ENCODE assay signal across 8 cellular contexts in the genomic region with DNA sequence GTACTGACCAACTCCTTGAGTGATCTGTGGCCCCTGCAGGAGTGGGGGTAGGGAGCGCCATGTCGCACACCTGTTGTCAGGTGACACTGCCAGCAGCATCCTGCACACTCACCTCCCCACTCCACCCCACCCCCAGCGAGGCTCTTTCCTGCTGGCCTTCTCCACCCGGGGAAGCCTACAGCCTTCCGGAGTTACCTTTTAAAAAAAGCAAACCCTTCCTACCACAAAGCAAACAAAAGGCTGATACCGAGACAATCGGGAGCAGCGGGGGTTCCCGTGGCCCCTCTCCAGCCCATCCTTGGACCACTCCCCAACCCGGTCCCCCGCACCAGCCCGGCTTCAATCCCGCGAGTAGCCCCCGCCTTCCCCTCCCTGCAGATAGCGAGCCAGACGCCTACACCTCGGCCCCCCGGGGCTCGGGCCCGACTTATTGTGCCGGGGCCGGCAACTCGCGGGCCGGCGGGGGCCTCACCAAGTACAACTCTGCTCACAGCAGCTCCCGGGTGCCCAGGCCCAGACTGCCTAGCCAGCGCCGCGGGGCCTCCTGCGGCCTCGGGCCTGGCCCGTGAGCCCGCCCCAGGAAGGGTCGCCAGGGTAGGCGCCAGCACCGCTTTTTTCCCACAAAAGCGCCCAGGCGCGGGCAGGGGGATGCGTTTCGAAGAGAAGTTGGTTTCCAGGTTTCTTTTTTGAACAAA. TPM values are rescaled to one million over a fixed set of nuclear protein-coding genes. Genes with fewer than 3 reads are reported as not detected.
DNase-seq lines count a peak whose midpoint lies in the region; ATAC-seq and TF ChIP-seq lines count a peak whose summit lies in the region.

No MANE protein-coding gene starts in this region.

- H3K36me3 ChIP-seq in esophagus squamous epithelium = peaks cover 0 to under 1% (median 0%) of the 10 kb centered on the region in 3 donors
- H3K36me3 ChIP-seq in neuron (ENCODE audit: insufficient read depth, low read length) = peaks cover 3% of the 10 kb centered on the region
- H3K36me3 ChIP-seq in uterus = no peaks in the 10 kb centered on the region

- TF ChIP-seq CTCF in GM10266 (IDR thresholded peaks at IDR 0.05; ENCODE audit: control insufficient read depth, insufficient read depth, low read depth, missing control alignments) (no peak), esophagus squamous epithelium (IDR thresholded peaks at IDR 0.05) (no peak), uterus (IDR thresholded peaks at IDR 0.05) (no peak)

- H3K27me3 Mint-ChIP-seq in activated CD8-positive, alpha-beta T cell treated with anti-CD3 and anti-CD28 coated beads, Interleukin-2, amount 10 ng/mL, durations not matched to agents 7 days and 5 days (ENCODE audit: low read depth) = peaks cover 13% of the 10 kb centered on the region

- H3K27ac Mint-ChIP-seq in activated CD8-positive, alpha-beta T cell treated with anti-CD3 and anti-CD28 coated beads, Interleukin-2, amount 10 ng/mL, durations not matched to agents 7 days and 5 days = peak overlapping the region; percentile 88

- no peaks in the 10 kb centered on the region for H3K27me3 ChIP-seq in esophagus squamous epithelium
- no peaks in the 10 kb centered on the region for H3K27me3 ChIP-seq in neuron (ENCODE audit: insufficient read depth, low read length)
- no peaks in the 10 kb centered on the region for H3K27me3 ChIP-seq in uterus

- intact Hi-C loops in esophagus squamous epithelium (cut with DNase I) = no loop called here
- intact Hi-C loops in uterus (cut with DNase I; ENCODE audit: low total_unique reads) = no loop called here

- H3K9me3 Mint-ChIP-seq in activated CD8-positive, alpha-beta T cell treated with anti-CD3 and anti-CD28 coated beads, Interleukin-2, amount 10 ng/mL, durations not matched to agents 7 days and 5 days (ENCODE audit: insufficient read depth) = no peaks in the 10 kb centered on the region

- H2AFZ ChIP-seq in neuron (ENCODE audit: low read depth, low read length) = peak overlapping the region; percentile 98

- POLR2A ChIA-PET in HEK293T (lab: Yijun Ruan, JAX) = interaction anchor here (1.4 kb wide), 1 partner anchor 14 kb away, joined by 3 read pairs; no protein-coding TSS in a partner anchor
- POLR2A ChIA-PET in activated CD8-positive, alpha-beta T cell treated with anti-CD3 and anti-CD28 coated beads, Interleukin-2, amount 10 ng/mL, durations not matched to agents 7 days and 5 days (lab: Charles Lee) = interaction anchor here (1.6 kb wide), 1 partner anchor 26 kb away, joined by 3 read pairs; no protein-coding TSS in a partner anchor

- peak overlapping the region; percentile 88 for H3K4me3 Mint-ChIP-seq in activated CD8-positive, alpha-beta T cell treated with anti-CD3 and anti-CD28 coated beads, Interleukin-2, amount 10 ng/mL, durations not matched to agents 7 days and 5 days

- TF ChIP-seq POLR2A in esophagus squamous epithelium (IDR thresholded peaks at IDR 0.05) = peak in 1 of 4 donors; percentile 25
- no peak for TF ChIP-seq POLR2A in uterus (IDR thresholded peaks at IDR 0.05)

- H3K36me3 Mint-ChIP-seq in activated CD8-positive, alpha-beta T cell treated with anti-CD3 and anti-CD28 coated beads, Interleukin-2, amount 10 ng/mL, durations not matched to agents 7 days and 5 days (ENCODE audit: low read depth) = peaks cover 28% of the 10 kb centered on the region

- peaks cover 39 to 66% (median 51%) of the 10 kb centered on the region in 3 donors for H3K4me1 ChIP-seq in esophagus squamous epithelium
- peaks cover 32% of the 10 kb centered on the region for H3K4me1 ChIP-seq in neuron (ENCODE audit: insufficient read depth, low read length)
- peaks cover 0 to 11% of the 10 kb centered on the region in 2 donors for H3K4me1 ChIP-seq in uterus

- H3K27ac ChIP-seq in esophagus squamous epithelium (peak overlapping the region; percentile 93 to 98 (median 96)), uterus (peak overlapping the region; percentile 84 to 93)

- H3K4me3 ChIP-seq in esophagus squamous epithelium (peak overlapping the region; percentile 73 to 97 (median 92)), neuron (ENCODE audit: low read length) (peak overlapping the region; percentile 95), uterus (peak overlapping the region; percentile 68 to 69)

- DNase-seq in GM10266 (ENCODE audit: extremely low spot score) = peak; percentile 54
- DNase-seq in HEK293T (ENCODE audit: extremely low spot score) = peak; percentile 48
- peak; percentile 83 for DNase-seq in NCI-H2029 (lab: John Stamatoyannopoulos, UW)
- peak; percentile 70 for DNase-seq in activated CD8-positive, alpha-beta T cell treated with anti-CD3 and anti-CD28 coated beads, Interleukin-2, amount 10 ng/mL, durations not matched to agents 7 days and 5 days
- DNase-seq in esophagus squamous epithelium (lab: John Stamatoyannopoulos, UW) = no peak
- peak in 1 of 2 donors; percentile 35 for DNase-seq in uterus
- DNase-seq in CD1c-positive myeloid dendritic cell (ENCODE audit: extremely low spot score) = no peak

- ATAC-seq in activated CD8-positive, alpha-beta T cell treated with anti-CD3 and anti-CD28 coated beads, Interleukin-2, amount 10 ng/mL, durations not matched to agents 7 days and 5 days = peak; percentile 46

- CTCF ChIA-PET in HEK293T (lab: Yijun Ruan, JAX) = no interaction called here
- CTCF ChIA-PET in activated CD8-positive, alpha-beta T cell treated with anti-CD3 and anti-CD28 coated beads, Interleukin-2, amount 10 ng/mL, durations not matched to agents 7 days and 5 days (lab: Charles Lee) = no interaction called here

- H3K9me3 ChIP-seq in esophagus squamous epithelium (no peaks in the 10 kb centered on the region), neuron (ENCODE audit: low read length) (no peaks in the 10 kb centered on the region), uterus (no peaks in the 10 kb centered on the region)

- H3K4me1 Mint-ChIP-seq in activated CD8-positive, alpha-beta T cell treated with anti-CD3 and anti-CD28 coated beads, Interleukin-2, amount 10 ng/mL, durations not matched to agents 7 days and 5 days (ENCODE audit: low read depth) = peaks cover 56% of the 10 kb centered on the region

- 0 to 3% methylated on average over 4 to 5 of the region's 43 CpGs for WGBS in esophagus squamous epithelium, 2 donors

TF ChIP-seq in HEK293T, 16 proteins besides CTCF, POLR2A, EP300 and RAD21:
- TF ChIP-seq ELF4 (IDR thresholded peaks at IDR 0.05) (no peak), ZNF384 (IDR thresholded peaks at IDR 0.05) (no peak), FOXA1 (IDR thresholded peaks at IDR 0.05) (no peak), CTBP1 (IDR thresholded peaks at IDR 0.05; ENCODE audit: borderline replicate concordance) (no peak), SUZ12 (IDR thresholded peaks at IDR 0.05) (no peak), LEF1 (IDR thresholded peaks at IDR 0.05; ENCODE audit: borderline replicate concordance) (no peak), BHLHE40 (IDR thresholded peaks at IDR 0.05; ENCODE audit: borderline replicate concordance) (no peak), FOXK2 (IDR thresholded peaks at IDR 0.05) (no peak), HDGF (IDR thresholded peaks at IDR 0.05; ENCODE audit: borderline replicate concordance) (no peak), SP1 (IDR thresholded peaks at IDR 0.05) (no peak), L3MBTL2 (conservative IDR thresholded peaks at IDR 0.05) (no peak; the same call in 1 of the 2 replicates), ARNT (IDR thresholded peaks at IDR 0.05) (no peak), FOXM1 (IDR thresholded peaks at IDR 0.05; ENCODE audit: borderline replicate concordance) (no peak), NFRKB (IDR thresholded peaks at IDR 0.05) (no peak)
- TF ChIP-seq, protein P1, sequence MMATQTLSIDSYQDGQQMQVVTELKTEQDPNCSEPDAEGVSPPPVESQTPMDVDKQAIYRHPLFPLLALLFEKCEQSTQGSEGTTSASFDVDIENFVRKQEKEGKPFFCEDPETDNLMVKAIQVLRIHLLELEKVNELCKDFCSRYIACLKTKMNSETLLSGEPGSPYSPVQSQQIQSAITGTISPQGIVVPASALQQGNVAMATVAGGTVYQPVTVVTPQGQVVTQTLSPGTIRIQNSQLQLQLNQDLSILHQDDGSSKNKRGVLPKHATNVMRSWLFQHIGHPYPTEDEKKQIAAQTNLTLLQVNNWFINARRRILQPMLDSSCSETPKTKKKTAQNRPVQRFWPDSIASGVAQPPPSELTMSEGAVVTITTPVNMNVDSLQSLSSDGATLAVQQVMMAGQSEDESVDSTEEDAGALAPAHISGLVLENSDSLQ (IDR thresholded peaks at IDR 0.05) = no peak

RNA-seq across cellular contexts. Expression of a gene that starts 0.7 kb away (rescaled TPM):
- 100 to 1,000 TPM; 328 to 332 TPM for total RNA-seq in activated CD8-positive, alpha-beta T cell treated with anti-CD3 and anti-CD28 coated beads, Interleukin-2, amount 10 ng/mL, durations not matched to agents 7 days and 5 days
- total RNA-seq in esophagus squamous epithelium (100 to 1,000 TPM; 278 to 355 (median 319) TPM), uterus (100 to 1,000 TPM; 121 to 200 (median 141) TPM)

RNA-seq across cellular contexts. Expression of a gene that starts 48.8 kb away (rescaled TPM):
- not detected for total RNA-seq in activated CD8-positive, alpha-beta T cell treated with anti-CD3 and anti-CD28 coated beads, Interleukin-2, amount 10 ng/mL, durations not matched to agents 7 days and 5 days
- under 1 TPM in 2 of 4 donors, not detected in 2; 0.44 to 0.57 TPM for total RNA-seq in esophagus squamous epithelium
- total RNA-seq in uterus = not detected

RNA-seq across cellular contexts. Expression of a gene that starts 53.8 kb away (rescaled TPM):
- not detected for total RNA-seq in activated CD8-positive, alpha-beta T cell treated with anti-CD3 and anti-CD28 coated beads, Interleukin-2, amount 10 ng/mL, durations not matched to agents 7 days and 5 days
- under 1 TPM in 3 of 4 donors, not detected in 1; under 0.01 to 0.18 (median 0.08) TPM for total RNA-seq in esophagus squamous epithelium
- total RNA-seq in uterus = under 1 TPM in 1 of 4 donors, not detected in 3; 0.28 TPM

Comparison
In these comparisons a context has a peak if more than half of its experiments do, and no peak if none do; other contexts are left out.
1. DNase-seq: peak in GM10266 (single experiment), HEK293T (single experiment), NCI-H2029 (single experiment) and activated CD8-positive, alpha-beta T cell treated with anti-CD3 and anti-CD28 coated beads, Interleukin-2, amount 10 ng/mL, durations not matched to agents 7 days and 5 days (single experiment); none in esophagus squamous epithelium (single experiment) and CD1c-positive myeloid dendritic cell (single experiment).
2. Peak in every context shown above with its lines, with median percentiles within 50 percentile points of each other: H3K4me3 ChIP-seq.